ENCODE assay signal across 8 cellular contexts in genomic region chr2:127388423-127389164, GRCh38. TPM values are rescaled to one million over a fixed set of nuclear protein-coding genes. Genes with fewer than 3 reads are reported as not detected.
DNase-seq lines count a peak whose midpoint lies in the region; ATAC-seq and TF ChIP-seq lines count a peak whose summit lies in the region.

No MANE protein-coding gene starts in this region.

- no peak for TF ChIP-seq EP300 in esophagus muscularis mucosa (IDR thresholded peaks at IDR 0.05)

- H3K27ac ChIP-seq in SJSA1, result peak overlapping the region; percentile 46
- peak overlapping the region; percentile 97 to 100 (median 100) for H3K27ac ChIP-seq in esophagus muscularis mucosa (replicated peaks in 1 of 4)
- peak overlapping the region; percentile 87 for H3K27ac ChIP-seq in rectal smooth muscle tissue (ENCODE audit: low read depth, low read length)

- H3K9me3 ChIP-seq in SJSA1 (replicated peaks), result peaks cover 2% of the 10 kb centered on the region; the same call in 1 of the 2 replicates
- H3K9me3 ChIP-seq in esophagus muscularis mucosa, result no peaks in the 10 kb centered on the region

- H3K27me3 ChIP-seq in SJSA1 (replicated peaks), result no peaks in the 10 kb centered on the region
- H3K27me3 ChIP-seq in esophagus muscularis mucosa, result no peaks in the 10 kb centered on the region
- H3K27me3 ChIP-seq in rectal smooth muscle tissue (ENCODE audit: control insufficient read depth, insufficient read depth, low read length), result no peaks in the 10 kb centered on the region

- no peak for TF ChIP-seq POLR2A in esophagus muscularis mucosa (IDR thresholded peaks at IDR 0.05; ENCODE audit: low read depth)

- H3K9ac ChIP-seq in rectal smooth muscle tissue (ENCODE audit: low read length), result peak overlapping the region; percentile 88

- ATAC-seq in GM18520 (IDR thresholded peaks at IDR 0.05; ENCODE audit: unreplicated experiment) (peak; percentile 17), HG02798 (IDR thresholded peaks at IDR 0.05; ENCODE audit: poor library complexity, unreplicated experiment) (peak; percentile 13)

- peaks cover 29% of the 10 kb centered on the region for H3K4me1 ChIP-seq in SJSA1 (replicated peaks)
- peaks cover 12 to 43% (median 38%) of the 10 kb centered on the region in 4 donors for H3K4me1 ChIP-seq in esophagus muscularis mucosa
- peaks cover 3% of the 10 kb centered on the region for H3K4me1 ChIP-seq in rectal smooth muscle tissue (ENCODE audit: control insufficient read depth, insufficient read depth, low read length)

- no peak for TF ChIP-seq CTCF in esophagus muscularis mucosa (IDR thresholded peaks at IDR 0.05)

- H3K4me3 ChIP-seq in SJSA1 (peak overlapping the region; percentile 99), esophagus muscularis mucosa (peak overlapping the region; percentile 74 to 100 (median 97)), rectal smooth muscle tissue (ENCODE audit: low read length) (peak overlapping the region; percentile 68)

- H3K36me3 ChIP-seq in SJSA1, result peaks cover 9% of the 10 kb centered on the region
- H3K36me3 ChIP-seq in esophagus muscularis mucosa, result no peaks in the 10 kb centered on the region
- no peaks in the 10 kb centered on the region for H3K36me3 ChIP-seq in rectal smooth muscle tissue (ENCODE audit: control insufficient read depth, insufficient read depth, low read length)

- DNase-seq in SJSA1 (ENCODE audit: low read depth in 1 of 2, low spot score in 2 of 2), result no peak
- no peak for DNase-seq in esophagus muscularis mucosa (ENCODE audit: extremely low spot score)
- no peak for DNase-seq in stimulated activated CD4-positive, alpha-beta T cell treated with anti-CD3 and anti-CD28 coated beads, Interleukin-12 subunit alpha, Interleukin-12 subunit beta, amount 100 ng/mL, for 4 hours
- no peak for DNase-seq in AG20443 (ENCODE audit: low spot score)
- no peak for DNase-seq in NCI-H128 (lab: John Stamatoyannopoulos, UW; ENCODE audit: unreplicated experiment)

- 44% methylated on average over 8 of the region's 8 CpGs for WGBS in esophagus muscularis mucosa

- intact Hi-C loops in esophagus muscularis mucosa (cut with DNase I), result loop anchor here (2.0 kb wide), 1 partner anchor 18 kb away; no protein-coding TSS in a partner anchor

RNA-seq across cellular contexts. Expression of gene MAP3K2, which starts 0.8 kb away (rescaled TPM):
- 28.8 and 41.7 TPM in 2 replicates for total RNA-seq in SJSA1 (2014; rRNA removed; shearing (Covaris generic))
- total RNA-seq in esophagus muscularis mucosa, result 10 to 100 TPM; 51.4 to 68.6 (median 66.2) TPM

RNA-seq across cellular contexts. Expression of gene PROC, which starts 29.6 kb away (rescaled TPM):
- 0.63 TPM in 1 of 2 replicates, not detected in the other for total RNA-seq in SJSA1 (2014; rRNA removed; shearing (Covaris generic))
- total RNA-seq in esophagus muscularis mucosa, result not detected

Comparison
In these comparisons a context has a peak if more than half of its experiments do, and no peak if none do; other contexts are left out.
1. H3K27ac ChIP-seq: peak in every context shown above with its lines; median percentile 100 in esophagus muscularis mucosa; 87 in rectal smooth muscle tissue; 46 in SJSA1.